ENCODE assay signal across 8 cellular contexts in the genomic region with DNA sequence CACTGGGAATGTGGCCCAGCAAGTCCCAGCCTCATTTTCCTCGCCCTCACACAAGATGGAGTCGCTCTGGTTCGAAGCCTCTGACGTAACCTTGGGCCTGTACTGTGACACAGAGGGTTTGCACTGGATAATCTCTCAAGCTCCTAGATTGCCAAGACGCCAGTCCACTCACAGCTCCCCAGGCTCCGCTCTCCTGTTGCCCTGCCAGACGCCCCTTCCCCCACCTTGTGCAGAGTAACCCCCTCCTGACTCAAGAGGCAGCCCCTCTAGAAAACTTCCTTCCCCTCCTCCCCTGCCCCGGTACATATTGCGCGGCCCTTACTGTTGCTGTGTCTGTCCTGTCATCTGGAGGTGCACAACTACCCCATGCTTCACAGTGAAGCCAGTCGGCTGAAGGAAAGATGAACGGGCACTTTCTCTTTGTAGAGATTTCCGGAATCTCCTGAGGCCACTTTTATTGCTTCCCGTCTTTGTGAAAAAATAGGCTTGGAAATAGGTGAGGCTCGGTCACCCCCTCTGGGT. TPM values are rescaled to one million over a fixed set of nuclear protein-coding genes. Genes with fewer than 3 reads are reported as not detected.
A peak's percentile ranks its signal among the peaks of the same experiment; 100 is the strongest.
DNase-seq lines count a peak whose midpoint lies in the region; ATAC-seq lines count a peak whose summit lies in the region.

No MANE protein-coding gene starts in this region.

- ATAC-seq in memory B cell (ENCODE audit: low read depth) = no peak

- H3K9me3 Mint-ChIP-seq in memory B cell = no peaks in the 10 kb centered on the region

- H3K36me3 Mint-ChIP-seq in memory B cell = no peaks in the 10 kb centered on the region

- H3K4me1 Mint-ChIP-seq in memory B cell = peaks cover 6% of the 10 kb centered on the region

- peaks cover 8% of the 10 kb centered on the region for H3K27me3 Mint-ChIP-seq in memory B cell

- peak; percentile 13 for DNase-seq in activated effector memory CD4-positive, alpha-beta T cell treated with anti-CD3 and anti-CD28 coated beads, Interleukin-2, amount 50 U/mL, for 16 hours
- no peak for DNase-seq in activated effector memory CD4-positive, alpha-beta T cell treated with Interleukin-2 at 50 U/mL for 16 hours
- DNase-seq in dermis blood vessel endothelial cell (peak; percentile 24), memory B cell (ENCODE audit: low spot score in 2 of 2) (no peak), ureter (ENCODE audit: low spot score) (peak; percentile 42), NCI-H1105 (lab: John Stamatoyannopoulos, UW) (no peak), NCI-H774 (lab: John Stamatoyannopoulos, UW) (no peak), NCI-H146 (lab: John Stamatoyannopoulos, UW) (no peak)

- H3K4me3 Mint-ChIP-seq in memory B cell = peak overlapping the region; percentile 34

- H3K27ac Mint-ChIP-seq in memory B cell = no peak overlapping the region

RNA-seq across cellular contexts. Expression of a gene that starts 1.0 kb away (rescaled TPM):
- total RNA-seq in dermis blood vessel endothelial cell (5.9 and 6.1 TPM in 2 replicates), ureter (5.6 TPM)

Comparison
In these comparisons a context has a peak if more than half of its experiments do, and no peak if none do; other contexts are left out.
1. DNase-seq: peak in activated effector memory CD4-positive, alpha-beta T cell treated with anti-CD3 and anti-CD28 coated beads, Interleukin-2, amount 50 U/mL, for 16 hours (single experiment), dermis blood vessel endothelial cell (single experiment) and ureter (single experiment); none in activated effector memory CD4-positive, alpha-beta T cell treated with Interleukin-2 at 50 U/mL for 16 hours (single experiment), memory B cell (0 of 2), NCI-H1105 (single experiment), NCI-H774 (single experiment) and NCI-H146 (single experiment).